8 cellular contexts compared by ENCODE assay signal in the genomic region with DNA sequence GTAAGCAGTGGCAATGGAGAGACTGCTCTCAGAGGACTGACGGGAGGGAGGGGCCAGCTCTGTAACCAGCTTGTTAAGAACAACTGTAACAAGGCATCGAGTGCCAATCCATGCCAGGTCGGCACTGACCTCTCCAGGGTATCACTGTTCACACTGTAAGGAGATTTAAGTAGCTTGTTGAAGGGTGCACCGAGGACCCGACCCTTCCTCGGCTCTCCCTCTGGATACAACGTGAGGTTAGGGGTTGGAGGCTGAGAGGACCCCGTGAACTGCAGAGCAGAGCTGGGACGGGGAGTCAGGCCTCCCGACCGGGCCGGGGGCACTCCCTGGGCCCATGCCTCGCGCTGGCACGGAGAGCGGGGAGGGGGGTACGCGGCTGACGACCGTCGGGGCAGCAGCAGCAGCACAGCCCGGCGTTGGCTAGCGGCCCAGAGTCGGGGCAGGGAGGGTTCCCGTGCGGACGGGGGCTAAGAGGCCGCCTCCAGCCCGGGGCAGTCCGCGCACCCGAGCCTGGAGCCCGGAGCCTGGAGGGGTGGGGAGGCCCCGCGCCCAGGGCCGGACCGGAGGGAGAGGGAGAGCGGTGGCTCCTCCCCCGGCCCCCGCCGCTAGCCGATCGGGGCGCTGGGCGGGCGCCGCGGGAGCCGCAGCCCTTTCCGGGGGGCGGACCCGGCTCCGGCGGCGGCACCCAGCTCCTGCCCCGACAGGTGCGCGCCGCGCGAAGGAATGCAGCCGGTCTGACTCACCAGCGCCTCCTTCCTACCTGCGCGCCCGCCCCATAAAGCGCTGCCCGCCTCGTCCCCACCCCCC. TPM values are rescaled to one million over a fixed set of nuclear protein-coding genes. Genes with fewer than 3 reads are reported as not detected.
DNase-seq lines count a peak whose midpoint lies in the region; ATAC-seq and TF ChIP-seq lines count a peak whose summit lies in the region.

A gene (plus strand): TSS at position 804 of the 807 bp plus-strand sequence. CDS start 3,245 bp downstream, outside the sequence.

- TF ChIP-seq CTCF in CD8-positive, alpha-beta T cell (IDR thresholded peaks at IDR 0.05), result no peak
- peak; percentile 27; the same call in 1 of the 2 replicates for TF ChIP-seq CTCF in LNCAP (IDR thresholded peaks at IDR 0.05)

- no peak within 1 kb of the TSS for H3K27ac Mint-ChIP-seq in CD8-positive, alpha-beta T cell
- no peak within 1 kb of the TSS for H3K27ac Mint-ChIP-seq in activated CD4-positive, alpha-beta memory T cell treated with anti-CD3 and anti-CD28 coated beads, Interleukin-2, amount 10 ng/mL, durations not matched to agents 7 days and 5 days

- no peaks in the 10 kb centered on the region for H3K27me3 ChIP-seq in CD8-positive, alpha-beta T cell (ENCODE audit: insufficient read depth, low read length)

- H3K36me3 ChIP-seq in CD8-positive, alpha-beta T cell (ENCODE audit: insufficient read depth, low read length), result no peaks in the 10 kb centered on the region

- peaks cover 8% of the 10 kb centered on the region for H3K27me3 Mint-ChIP-seq in CD8-positive, alpha-beta T cell (ENCODE audit: low read depth)
- peaks cover 24% of the 10 kb centered on the region for H3K27me3 Mint-ChIP-seq in activated CD4-positive, alpha-beta memory T cell treated with anti-CD3 and anti-CD28 coated beads, Interleukin-2, amount 10 ng/mL, durations not matched to agents 7 days and 5 days

- H3K4me1 Mint-ChIP-seq in CD8-positive, alpha-beta T cell (ENCODE audit: low read depth), result peaks cover 3% of the 10 kb centered on the region
- H3K4me1 Mint-ChIP-seq in activated CD4-positive, alpha-beta memory T cell treated with anti-CD3 and anti-CD28 coated beads, Interleukin-2, amount 10 ng/mL, durations not matched to agents 7 days and 5 days, result peaks cover 2% of the 10 kb centered on the region

- peak within 1 kb of the TSS; percentile 81 for H3K4me3 Mint-ChIP-seq in CD8-positive, alpha-beta T cell
- peak within 1 kb of the TSS; percentile 54 for H3K4me3 Mint-ChIP-seq in activated CD4-positive, alpha-beta memory T cell treated with anti-CD3 and anti-CD28 coated beads, Interleukin-2, amount 10 ng/mL, durations not matched to agents 7 days and 5 days

- no peaks in the 10 kb centered on the region for H3K36me3 Mint-ChIP-seq in CD8-positive, alpha-beta T cell
- no peaks in the 10 kb centered on the region for H3K36me3 Mint-ChIP-seq in activated CD4-positive, alpha-beta memory T cell treated with anti-CD3 and anti-CD28 coated beads, Interleukin-2, amount 10 ng/mL, durations not matched to agents 7 days and 5 days (ENCODE audit: low read depth)

- ATAC-seq in CD8-positive, alpha-beta T cell, result peak; percentile 96
- ATAC-seq in HG02840 (IDR thresholded peaks at IDR 0.05; ENCODE audit: low FRiP score, unreplicated experiment), result no peak

- DNase-seq in CD8-positive, alpha-beta T cell, result peak; percentile 20 to 78 (median 66)
- peak; percentile 64 for DNase-seq in activated CD4-positive, alpha-beta memory T cell treated with anti-CD3 and anti-CD28 coated beads, Interleukin-2, amount 10 ng/mL, durations not matched to agents 7 days and 5 days
- peak; percentile 53 for DNase-seq in effector CD4-positive, alpha-beta T cell
- peak; percentile 83 for DNase-seq in mucosa of gallbladder (ENCODE audit: low spot score)
- DNase-seq in stimulated activated CD8-positive, alpha-beta memory T cell treated with anti-CD3 and anti-CD28 coated beads, Interleukin-4, amount 100 ng/mL, for 4 hours (ENCODE audit: low read depth in 2 of 2, low spot score in 1 of 2), result peak; percentile 17 to 24
- no peak for DNase-seq in epidermal melanocyte (ENCODE audit: insufficient read length, low spot score)

- H3K4me3 ChIP-seq in CD8-positive, alpha-beta T cell (ENCODE audit: low read depth, low read length), result peak within 1 kb of the TSS; percentile 80

- POLR2A ChIA-PET in CD8-positive, alpha-beta T cell (lab: Charles Lee), result no interaction called here
- POLR2A ChIA-PET in activated CD4-positive, alpha-beta memory T cell treated with anti-CD3 and anti-CD28 coated beads, Interleukin-2, amount 10 ng/mL, durations not matched to agents 7 days and 5 days (lab: Charles Lee), result interaction anchor here (0.9 to 1.9 kb wide), 4 partner anchors 9 to 39 kb away, joined by 3 to 5 read pairs (median 4); no protein-coding TSS in a partner anchor

- H3K27ac ChIP-seq in CD8-positive, alpha-beta T cell (ENCODE audit: low read depth, low read length), result no peak within 1 kb of the TSS

- H3K9me3 ChIP-seq in CD8-positive, alpha-beta T cell (ENCODE audit: low read length), result no peaks in the 10 kb centered on the region

- H3K4me1 ChIP-seq in CD8-positive, alpha-beta T cell (ENCODE audit: insufficient read depth, low read length), result peaks cover 4% of the 10 kb centered on the region

- no peaks in the 10 kb centered on the region for H3K9me3 Mint-ChIP-seq in CD8-positive, alpha-beta T cell
- H3K9me3 Mint-ChIP-seq in activated CD4-positive, alpha-beta memory T cell treated with anti-CD3 and anti-CD28 coated beads, Interleukin-2, amount 10 ng/mL, durations not matched to agents 7 days and 5 days, result no peaks in the 10 kb centered on the region

- CTCF ChIA-PET in CD8-positive, alpha-beta T cell (lab: Charles Lee), result interaction anchor here (0.6 to 2.2 kb wide), 7 partner anchors 11 to 96 kb away, joined by 3 to 6 read pairs (median 3); a partner anchor contains a TSS
- CTCF ChIA-PET in activated CD4-positive, alpha-beta memory T cell treated with anti-CD3 and anti-CD28 coated beads, Interleukin-2, amount 10 ng/mL, durations not matched to agents 7 days and 5 days (lab: Charles Lee), result interaction anchor here (0.6 to 2.3 kb wide), 6 partner anchors 24 to 99 kb away, joined by 3 to 9 read pairs (median 4); no protein-coding TSS in a partner anchor

- intact Hi-C loops in CD8-positive, alpha-beta T cell (cut with DNase I, micrococcal nuclease), result loop anchor here in 1 of 2 experiments (2.0 kb wide), 1 partner anchor 46 kb away; no protein-coding TSS in a partner anchor

RNA-seq across cellular contexts. Expression of the gene that starts here (rescaled TPM):
- total RNA-seq in CD8-positive, alpha-beta T cell, result 1 to 10 TPM; 1.2 to 2.3 TPM
- total RNA-seq in activated CD4-positive, alpha-beta memory T cell treated with anti-CD3 and anti-CD28 coated beads, Interleukin-2, amount 10 ng/mL, durations not matched to agents 7 days and 5 days, result under 1 TPM; 0.43 to 0.68 TPM
- total RNA-seq in mucosa of gallbladder, result 317 TPM

Comparison
In these comparisons a context has a peak if more than half of its experiments do, and no peak if none do; other contexts are left out.
1. RNA of the gene that starts here (total RNA-seq): 317 TPM in mucosa of gallbladder (single experiment); 1.2 to 2.3 TPM in CD8-positive, alpha-beta T cell and 0.43 to 0.68 TPM in activated CD4-positive, alpha-beta memory T cell treated with anti-CD3 and anti-CD28 coated beads, Interleukin-2, amount 10 ng/mL, durations not matched to agents 7 days and 5 days; every median in the first group is over 10 times any median in the second.
2. Peak in DNase-seq in activated CD4-positive, alpha-beta memory T cell treated with anti-CD3 and anti-CD28 coated beads, Interleukin-2, amount 10 ng/mL, durations not matched to agents 7 days and 5 days; RNA of the gene not detected or under 1 TPM.